In genomic region chr7:45088821-45089313, GRCh38 we compare ENCODE assay signal across 8 cellular contexts. TPM values are rescaled to one million over a fixed set of nuclear protein-coding genes. Genes with fewer than 3 reads are reported as not detected.
DNase-seq lines count a peak whose midpoint lies in the region; ATAC-seq and TF ChIP-seq lines count a peak whose summit lies in the region.

Gene NACAD, minus strand, starts transcription at chr7:45088969. Its CDS starts 75 bp downstream, at chr7:45088894.

- H3K36me3 Mint-ChIP-seq in activated CD4-positive, alpha-beta T cell treated with anti-CD3 and anti-CD28 coated beads for 36 hours (ENCODE audit: low read depth), result peaks cover 1% of the 10 kb centered on the region
- no peaks in the 10 kb centered on the region for H3K36me3 Mint-ChIP-seq in T-helper 2 cell treated with Interferon-gamma antibody and Interleukin-4, amounts not matched to agents 5 μg/mL and 100 μg/mL, for 36 hours (ENCODE audit: low read depth)

- peak within 1 kb of the TSS; percentile 66 for H3K4me3 Mint-ChIP-seq in activated CD4-positive, alpha-beta T cell treated with anti-CD3 and anti-CD28 coated beads for 36 hours
- H3K4me3 Mint-ChIP-seq in T-helper 2 cell treated with Interferon-gamma antibody and Interleukin-4, amounts not matched to agents 5 μg/mL and 100 μg/mL, for 36 hours, result peak within 1 kb of the TSS; percentile 68

- H3K9me3 ChIP-seq in tibial nerve, result peaks cover 0 to 5% (median 0%) of the 10 kb centered on the region in 4 donors

- POLR2A ChIA-PET in activated CD4-positive, alpha-beta T cell treated with anti-CD3 and anti-CD28 coated beads for 36 hours (lab: Charles Lee), result no interaction called here

- H3K27me3 Mint-ChIP-seq in activated CD4-positive, alpha-beta T cell treated with anti-CD3 and anti-CD28 coated beads for 36 hours, result peaks cover 8% of the 10 kb centered on the region
- peaks cover 35% of the 10 kb centered on the region for H3K27me3 Mint-ChIP-seq in T-helper 2 cell treated with Interferon-gamma antibody and Interleukin-4, amounts not matched to agents 5 μg/mL and 100 μg/mL, for 36 hours (ENCODE audit: low read depth)

- peak in 1 of 2 donors; percentile 13 for TF ChIP-seq EP300 in tibial nerve (IDR thresholded peaks at IDR 0.05)

- no peak within 1 kb of the TSS for H3K27ac Mint-ChIP-seq in activated CD4-positive, alpha-beta T cell treated with anti-CD3 and anti-CD28 coated beads for 36 hours
- no peak within 1 kb of the TSS for H3K27ac Mint-ChIP-seq in T-helper 2 cell treated with Interferon-gamma antibody and Interleukin-4, amounts not matched to agents 5 μg/mL and 100 μg/mL, for 36 hours

- peaks cover 5% of the 10 kb centered on the region for H3K4me1 Mint-ChIP-seq in activated CD4-positive, alpha-beta T cell treated with anti-CD3 and anti-CD28 coated beads for 36 hours
- H3K4me1 Mint-ChIP-seq in T-helper 2 cell treated with Interferon-gamma antibody and Interleukin-4, amounts not matched to agents 5 μg/mL and 100 μg/mL, for 36 hours (ENCODE audit: low read depth), result peaks cover 6% of the 10 kb centered on the region

- no peak for TF ChIP-seq CTCF in epithelial cell of esophagus (IDR thresholded peaks at IDR 0.05; ENCODE audit: insufficient read depth, low read depth, low read length, missing control alignments)
- TF ChIP-seq CTCF in tibial nerve (IDR thresholded peaks at IDR 0.05), result no peak

- H3K27ac ChIP-seq in tibial nerve, result peak within 1 kb of the TSS; percentile 86 to 93 (median 90)

- H3K4me3 ChIP-seq in epithelial cell of esophagus (ENCODE audit: low read length) (peak within 1 kb of the TSS; percentile 24), tibial nerve (peak within 1 kb of the TSS; percentile 54 to 75 (median 64))

- H3K4me1 ChIP-seq in tibial nerve, result peaks cover 0 to 31% (median 8%) of the 10 kb centered on the region in 4 donors

- intact Hi-C loops in activated CD4-positive, alpha-beta T cell treated with anti-CD3 and anti-CD28 coated beads for 36 hours (cut with DNase I, micrococcal nuclease), result loop anchor here in 1 of 2 experiments (1.0 kb wide), 1 partner anchor 89 kb away; the partner anchor contains the start of gene CCM2

- peak; percentile 37 for ATAC-seq in activated CD4-positive, alpha-beta T cell treated with anti-CD3 and anti-CD28 coated beads for 36 hours
- ATAC-seq in HG03457 (IDR thresholded peaks at IDR 0.05; ENCODE audit: unreplicated experiment) (no peak), GM21390 (IDR thresholded peaks at IDR 0.05; ENCODE audit: unreplicated experiment) (no peak)

- TF ChIP-seq POLR2A in tibial nerve (IDR thresholded peaks at IDR 0.05), result peak; percentile 13 to 58

- CTCF ChIA-PET in activated CD4-positive, alpha-beta T cell treated with anti-CD3 and anti-CD28 coated beads for 36 hours (lab: Charles Lee), result interaction anchor here (0.7 to 1.0 kb wide), 2 partner anchors 37 to 239 kb away, joined by 4 read pairs; no protein-coding TSS in a partner anchor

- no peaks in the 10 kb centered on the region for H3K27me3 ChIP-seq in tibial nerve

- H3K9me3 Mint-ChIP-seq in activated CD4-positive, alpha-beta T cell treated with anti-CD3 and anti-CD28 coated beads for 36 hours (ENCODE audit: low read depth), result peaks cover 2% of the 10 kb centered on the region
- no peaks in the 10 kb centered on the region for H3K9me3 Mint-ChIP-seq in T-helper 2 cell treated with Interferon-gamma antibody and Interleukin-4, amounts not matched to agents 5 μg/mL and 100 μg/mL, for 36 hours

- peaks cover 0 to 23% (median 0%) of the 10 kb centered on the region in 3 donors for H3K36me3 ChIP-seq in tibial nerve

- 1% methylated on average over 12 to 16 of the region's 50 CpGs for WGBS in tibial nerve, 2 donors

- no peak for DNase-seq in activated CD4-positive, alpha-beta T cell treated with anti-CD3 and anti-CD28 coated beads for 36 hours
- no peak for DNase-seq in activated CD4-positive, alpha-beta T cell treated with anti-CD3 and anti-CD28 coated beads for 1 hour
- DNase-seq in T-helper 2 cell treated with Interferon-gamma antibody and Interleukin-4, amounts not matched to agents 5 μg/mL and 100 μg/mL, for 36 hours (ENCODE audit: low spot score), result peak; percentile 16
- peak; percentile 17 for DNase-seq in epithelial cell of esophagus (ENCODE audit: low read depth)
- DNase-seq in midbrain (lab: John Stamatoyannopoulos, UW), result peak; percentile 93
- DNase-seq in tibial nerve (ENCODE audit: low spot score in 2 of 2), result peak in 1 of 2 donors; percentile 32

RNA-seq across cellular contexts. Expression of gene NACAD, which starts in this region (rescaled TPM):
- under 1 TPM; 0.14 to 0.21 TPM for total RNA-seq in activated CD4-positive, alpha-beta T cell treated with anti-CD3 and anti-CD28 coated beads for 36 hours
- 1 to 10 TPM; 6.1 to 7.8 (median 6.7) TPM for total RNA-seq in tibial nerve

Comparison
In these comparisons a context has a peak if more than half of its experiments do, and no peak if none do; other contexts are left out.
1. RNA of gene NACAD (total RNA-seq): 6.1 to 7.8 TPM in tibial nerve; 0.14 to 0.21 TPM in activated CD4-positive, alpha-beta T cell treated with anti-CD3 and anti-CD28 coated beads for 36 hours; every median in the first group is over 4 times any median in the second.
2. Peak in ATAC-seq in activated CD4-positive, alpha-beta T cell treated with anti-CD3 and anti-CD28 coated beads for 36 hours; RNA of the gene not detected or under 1 TPM.
3. DNase-seq: peak in T-helper 2 cell treated with Interferon-gamma antibody and Interleukin-4, amounts not matched to agents 5 μg/mL and 100 μg/mL, for 36 hours (single experiment), epithelial cell of esophagus (single experiment) and midbrain (single experiment); none in activated CD4-positive, alpha-beta T cell treated with anti-CD3 and anti-CD28 coated beads for 36 hours (single experiment) and activated CD4-positive, alpha-beta T cell treated with anti-CD3 and anti-CD28 coated beads for 1 hour (single experiment).